Comparison of ENCODE assay signal across 9 cellular contexts in the genomic region with DNA sequence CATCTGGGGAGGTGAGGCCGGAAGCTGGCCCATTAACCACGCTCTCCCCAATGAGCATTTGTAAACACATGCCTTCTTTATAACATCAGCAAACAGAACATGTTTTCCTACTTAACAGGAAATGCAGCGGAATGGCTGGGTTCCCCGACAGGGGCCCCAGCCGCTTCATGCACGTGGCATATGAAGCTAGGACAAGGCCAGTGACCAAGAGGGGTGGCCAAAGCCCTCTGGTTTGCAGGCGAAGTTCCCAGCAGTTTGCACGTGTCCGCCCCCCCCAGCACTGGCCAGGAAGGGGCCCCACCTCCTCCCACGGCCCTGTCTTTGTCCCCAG. TPM values are rescaled to one million over a fixed set of nuclear protein-coding genes. Genes with fewer than 3 reads are reported as not detected.
DNase-seq lines count a peak whose midpoint lies in the region; ATAC-seq and TF ChIP-seq lines count a peak whose summit lies in the region.
"Had no signal": no experiment of that assay in that cellular context is flagged by ENCODE, and none has a peak within 500 bp of the region (broad histone marks: within the 10 kb centered on the region; RNA-seq: fewer than 3 reads in every experiment).

No MANE protein-coding gene starts in this region.

- POLR2A ChIA-PET in GM10248 (lab: Yijun Ruan, JAX) = no interaction called here

- H3K27me3 ChIP-seq in right atrium auricular region = no peaks in the 10 kb centered on the region

- ATAC-seq in HG02970 (IDR thresholded peaks at IDR 0.05; ENCODE audit: low FRiP score, unreplicated experiment) (no peak), HG03159 (IDR thresholded peaks at IDR 0.05; ENCODE audit: unreplicated experiment) (no peak), HG02973 (IDR thresholded peaks at IDR 0.05; ENCODE audit: unreplicated experiment) (no peak)

- H3K4me1 ChIP-seq in right atrium auricular region = peaks cover 0 to 35% of the 10 kb centered on the region in 2 donors

- peak; percentile 83 for DNase-seq in ELR (ENCODE audit: low read depth)
- peak; percentile 84 for DNase-seq in SW480 (ENCODE audit: low spot score)
- DNase-seq in right atrium auricular region (ENCODE audit: low spot score) = no peak
- DNase-seq in skeletal muscle cell (ENCODE audit: low read depth) = no peak
- no peak for DNase-seq in GM10248 (ENCODE audit: extremely low spot score)
- DNase-seq: NCI-H1436 treated with DMSO at 0.1 percent for 48 hours had no signal

- no peaks in the 10 kb centered on the region for H3K9me3 ChIP-seq in right atrium auricular region

- H3K27ac ChIP-seq in right atrium auricular region = peak overlapping the region; percentile 77 to 89

- CTCF ChIA-PET in GM10248 (lab: Yijun Ruan, JAX) = no interaction called here

- no peaks in the 10 kb centered on the region for H3K36me3 ChIP-seq in right atrium auricular region

- H3K4me3 ChIP-seq in right atrium auricular region (no peak overlapping the region), skeletal muscle cell (ENCODE audit: low read depth, low read length) (peak overlapping the region; percentile 44)

- TF ChIP-seq CTCF in right atrium auricular region (IDR thresholded peaks at IDR 0.05) (no peak), GM10248 (IDR thresholded peaks at IDR 0.05; ENCODE audit: control extremely low read depth, extremely low read depth, low read depth, missing control alignments) (no peak)

RNA-seq across cellular contexts. Expression of gene LINC01488, which starts 38.7 kb away (rescaled TPM):
- not detected for total RNA-seq in right atrium auricular region

Comparison
In these comparisons a context has a peak if more than half of its experiments do, and no peak if none do; other contexts are left out.
1. DNase-seq: peak in ELR (single experiment) and SW480 (single experiment); none in right atrium auricular region (single experiment), skeletal muscle cell (single experiment) and GM10248 (single experiment).